ENCODE assay signal across 9 cellular contexts in the genomic region with DNA sequence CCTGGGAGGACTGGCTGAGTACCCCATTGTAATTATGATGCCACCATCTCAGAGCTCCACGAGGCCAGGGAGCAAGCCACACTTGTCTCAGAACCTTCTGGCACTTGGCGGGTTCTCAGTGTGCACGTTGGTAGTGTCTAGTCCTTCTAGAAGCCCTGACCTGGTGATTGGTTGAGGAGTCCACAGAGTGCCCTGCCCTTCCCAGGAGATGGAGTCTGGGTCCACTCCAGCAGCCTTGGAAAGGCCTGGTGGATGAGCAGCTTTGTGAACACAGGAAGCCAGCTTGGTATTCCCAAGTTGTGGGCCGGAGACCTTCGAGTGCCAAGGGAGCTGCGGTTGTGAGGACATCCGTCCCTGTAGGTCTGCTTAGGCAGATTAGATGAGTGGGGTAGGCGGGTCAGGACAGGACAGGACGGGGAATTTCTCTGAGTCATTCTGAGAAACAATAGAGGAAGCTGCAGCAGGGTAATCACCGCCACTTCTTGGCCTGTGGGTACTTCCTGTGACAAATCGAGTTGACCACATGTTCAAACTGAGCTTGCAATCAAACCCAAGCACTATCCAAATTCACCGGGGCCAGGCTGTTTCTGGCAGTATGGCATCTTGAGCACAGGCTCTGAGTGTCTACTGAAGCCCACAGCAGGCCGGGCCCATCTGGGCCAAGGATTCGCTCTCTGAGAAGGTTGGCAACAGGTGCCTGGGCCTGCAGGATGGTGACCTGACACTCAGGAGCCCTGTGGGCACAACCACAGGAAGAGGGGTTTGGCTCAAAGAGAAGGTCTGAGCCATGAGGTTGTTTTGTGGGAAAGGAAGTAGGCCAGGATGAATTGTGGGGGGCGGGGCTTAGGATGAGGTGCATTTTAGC.
DNase-seq lines count a peak whose midpoint lies in the region; ATAC-seq and TF ChIP-seq lines count a peak whose summit lies in the region.
"Had no signal": no experiment of that assay in that cellular context is flagged by ENCODE, and none has a peak within 500 bp of the region (broad histone marks: within the 10 kb centered on the region; RNA-seq: fewer than 3 reads in every experiment).

No MANE protein-coding gene starts in this region.

- H3K27ac Mint-ChIP-seq in chondrocyte (ENCODE audit: unreplicated experiment) (peak overlapping the region; percentile 76), memory B cell (peak overlapping the region; percentile 65)

- TF ChIP-seq CTCF in chondrocyte (IDR thresholded peaks at IDR 0.05): no peak
- no peak for TF ChIP-seq CTCF in BE2C (IDR thresholded peaks at IDR 0.05; ENCODE audit: low read depth, low read length)

- H3K36me3 ChIP-seq in BE2C: no peaks in the 10 kb centered on the region; the same call in none of the 2 replicates

- no peaks in the 10 kb centered on the region for H3K27me3 Mint-ChIP-seq in chondrocyte (ENCODE audit: low read depth)
- peaks cover 24% of the 10 kb centered on the region for H3K27me3 Mint-ChIP-seq in memory B cell

- H3K36me3 Mint-ChIP-seq in chondrocyte (ENCODE audit: low read depth) (no peaks in the 10 kb centered on the region), memory B cell (peaks cover 18% of the 10 kb centered on the region)

- TF ChIP-seq EP300 in Ishikawa (IDR thresholded peaks at IDR 0.05; ENCODE audit: borderline replicate concordance): no peak

- no peak for TF ChIP-seq RAD21 in Ishikawa (IDR thresholded peaks at IDR 0.05; ENCODE audit: low read depth)

- H3K4me3 Mint-ChIP-seq in chondrocyte (ENCODE audit: unreplicated experiment): no peak overlapping the region
- peak overlapping the region; percentile 69 for H3K4me3 Mint-ChIP-seq in memory B cell
- H3K4me3 Mint-ChIP-seq: brain had no signal

- H3K9me3 Mint-ChIP-seq in chondrocyte (ENCODE audit: low read depth) (no peaks in the 10 kb centered on the region), memory B cell (peaks cover 3% of the 10 kb centered on the region)
- H3K9me3 Mint-ChIP-seq: brain had no signal

- H3K4me1 ChIP-seq in BE2C: peaks cover 13% of the 10 kb centered on the region

- no peaks in the 10 kb centered on the region for H3K27me3 ChIP-seq in BE2C

- no peaks in the 10 kb centered on the region for H3K9me3 ChIP-seq in BE2C

- H3K4me1 Mint-ChIP-seq in chondrocyte (ENCODE audit: low read depth) (peaks cover 21% of the 10 kb centered on the region), memory B cell (peaks cover 27% of the 10 kb centered on the region)

- ATAC-seq in GM21786 (IDR thresholded peaks at IDR 0.05; ENCODE audit: unreplicated experiment) (peak; percentile 96), memory B cell (ENCODE audit: low read depth) (peak; percentile 96)

- H3K4me3 ChIP-seq in BE2C (ENCODE audit: low read depth, low read length): no peak overlapping the region

- DNase-seq in ELR (ENCODE audit: low read depth) (peak; percentile 100), chondrocyte (ENCODE audit: low spot score) (no peak), memory B cell (ENCODE audit: low spot score in 2 of 2) (peak; percentile 62 to 80), BE2C (no peak)
- peak; percentile 24 for DNase-seq in activated CD4-positive, CD25-positive, alpha-beta regulatory T cell treated with anti-CD3 and anti-CD28 coated beads, Interleukin-2, amount 50 U/mL, for 16 hours (ENCODE audit: low read depth, low spot score)
- DNase-seq in stimulated activated CD8-positive, alpha-beta memory T cell treated with anti-CD3 and anti-CD28 coated beads, Interleukin-7, amount 100 ng/mL, for 1 hour (ENCODE audit: low read depth in 2 of 2): peak; percentile 36 to 50

TF ChIP-seq in Ishikawa, 13 proteins besides CTCF, POLR2A, EP300 and RAD21:
- TF ChIP-seq REST (IDR thresholded peaks at IDR 0.05; ENCODE audit: low read depth) (no peak), YY1 (IDR thresholded peaks at IDR 0.05; ENCODE audit: low read depth) (no peak), NFIC (IDR thresholded peaks at IDR 0.05) (no peak), USF1 (IDR thresholded peaks at IDR 0.05) (no peak), CEBPB (IDR thresholded peaks at IDR 0.05) (no peak), TCF12 (IDR thresholded peaks at IDR 0.05; ENCODE audit: low read depth) (0 out of 2 replicates have a peak, but pooled peaks have one; percentile 36), EGR1 (IDR thresholded peaks at IDR 0.05) (no peak), MAX (IDR thresholded peaks at IDR 0.05) (peak; percentile 20; the same call in 1 of the 2 replicates), TEAD4 (IDR thresholded peaks at IDR 0.05) (no peak; the same call in 1 of the 2 replicates), TAF1 (IDR thresholded peaks at IDR 0.05; ENCODE audit: low read depth) (no peak), FOXM1 (IDR thresholded peaks at IDR 0.05; ENCODE audit: borderline replicate concordance, low read depth) (no peak)
TF ChIP-seq in Ishikawa: peak in this region for 2.

Comparison
In these comparisons a context has a peak if more than half of its experiments do, and no peak if none do; other contexts are left out.
1. DNase-seq: peak in ELR (single experiment), activated CD4-positive, CD25-positive, alpha-beta regulatory T cell treated with anti-CD3 and anti-CD28 coated beads, Interleukin-2, amount 50 U/mL, for 16 hours (single experiment), memory B cell (2 of 2) and stimulated activated CD8-positive, alpha-beta memory T cell treated with anti-CD3 and anti-CD28 coated beads, Interleukin-7, amount 100 ng/mL, for 1 hour (2 of 2); none in chondrocyte (single experiment) and BE2C (single experiment).